ENCODE assay signal across 17 cellular contexts in the genomic region with DNA sequence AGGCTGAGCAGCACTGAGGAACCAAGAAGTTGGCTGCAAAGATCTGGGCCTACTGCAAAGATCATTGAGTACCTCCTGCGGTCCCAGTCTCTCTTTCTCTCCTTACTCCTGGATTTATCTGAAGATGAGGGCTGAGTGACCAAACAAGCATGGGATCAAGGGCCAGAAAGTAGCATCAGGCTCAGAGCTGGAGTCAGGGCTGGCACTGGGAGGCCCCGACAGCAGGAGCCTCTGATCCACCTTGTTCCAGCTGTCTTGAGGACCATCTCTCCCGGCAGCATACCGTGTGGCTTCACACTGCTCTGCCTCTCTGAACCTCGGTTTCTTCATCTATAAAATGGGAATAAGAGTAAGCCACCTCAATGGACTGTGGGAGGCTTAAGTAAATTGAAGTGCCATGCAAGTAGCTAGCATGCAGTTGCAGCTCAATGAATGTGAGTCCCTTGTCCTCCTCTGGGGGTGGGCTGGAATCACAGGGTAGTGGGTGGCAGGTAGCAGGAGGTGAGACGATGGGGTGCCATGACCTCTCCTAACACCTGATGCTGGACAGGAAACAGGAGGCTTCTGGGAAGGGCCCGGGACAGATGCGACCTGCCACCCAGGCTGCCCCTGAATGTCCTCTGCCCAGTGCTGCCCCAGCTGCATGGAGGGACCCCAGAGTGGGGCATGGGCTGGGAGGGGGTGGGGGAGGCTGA. TPM values are rescaled to one million over a fixed set of nuclear protein-coding genes. Genes with fewer than 3 reads are reported as not detected.
A peak's percentile ranks its signal among the peaks of the same experiment; 100 is the strongest.
DNase-seq lines count a peak whose midpoint lies in the region; ATAC-seq and TF ChIP-seq lines count a peak whose summit lies in the region.
"Had no signal": no experiment of that assay in that cellular context is flagged by ENCODE, and none has a peak within 500 bp of the region (broad histone marks: within the 10 kb centered on the region; RNA-seq: fewer than 3 reads in every experiment).

No MANE protein-coding gene starts in this region.

- H3K27ac ChIP-seq in BLaER1 treated with 17β-estradiol and CSF1 and Interleukin-3, amounts not matched to agents 10 nM and 100 nM = peak overlapping the region in 7 of 11 experiments; percentile 13 to 70 (median 44); a peak in 13 of 22 replicates
- H3K27ac ChIP-seq in IMR-90 (ENCODE audit: insufficient read depth, low read length) = no peak overlapping the region
- H3K27ac ChIP-seq in coronary artery = no peak overlapping the region
- no peak overlapping the region for H3K27ac ChIP-seq in neuronal stem cell (replicated peaks; ENCODE audit: low read length)
- no peak overlapping the region for H3K27ac ChIP-seq in SJCRH30
- H3K27ac ChIP-seq: esophagus muscularis mucosa, thyroid gland had no signal

- H4K5ac ChIP-seq in IMR-90 (ENCODE audit: low read depth, low read length) = no peak overlapping the region

- CTCF ChIA-PET in IMR-90 (lab: Yijun Ruan, JAX) = interaction anchor here (0.7 kb wide), 1 partner anchor 157 kb away, joined by 3 read pairs; no protein-coding TSS in a partner anchor

- H3K9me3 ChIP-seq in BLaER1 treated with 17β-estradiol and CSF1 and Interleukin-3, amounts not matched to agents 10 nM and 100 nM (replicated peaks in 1 of 11) = no peaks in the 10 kb centered on the region
- H3K9me3 ChIP-seq in IMR-90 (ENCODE audit: control insufficient read depth, insufficient read depth, low read length) (no peaks in the 10 kb centered on the region), neuronal stem cell (replicated peaks in 1 of 2; ENCODE audit: control insufficient read depth in 2 of 2, insufficient read depth in 1 of 2, low read depth in 1 of 2, low read length in 2 of 2) (no peaks in the 10 kb centered on the region), SJCRH30 (replicated peaks) (no peaks in the 10 kb centered on the region)
- H3K9me3 ChIP-seq: esophagus muscularis mucosa, mucosa of descending colon, thyroid gland had no signal

- peak overlapping the region; percentile 46 for H2BK120ac ChIP-seq in IMR-90 (ENCODE audit: low read depth, low read length)
- no peak overlapping the region for H2BK120ac ChIP-seq in neuronal stem cell (ENCODE audit: low read depth, low read length)

- BruUV-seq in IMR-90 (replicated peaks; lab: Mats Ljungman, UMichigan) = no TSS peak

- H3K36me3 ChIP-seq in BLaER1 treated with 17β-estradiol and CSF1 and Interleukin-3, amounts not matched to agents 10 nM and 100 nM = no peaks in the 10 kb centered on the region
- H3K36me3 ChIP-seq in IMR-90 (ENCODE audit: control insufficient read depth, insufficient read depth, low read length) (no peaks in the 10 kb centered on the region), neuronal stem cell (replicated peaks in 1 of 2; ENCODE audit: control insufficient read depth in 2 of 2, insufficient read depth in 2 of 2, low read length in 2 of 2) (no peaks in the 10 kb centered on the region), SJCRH30 (no peaks in the 10 kb centered on the region)
- H3K36me3 ChIP-seq: esophagus muscularis mucosa, thyroid gland had no signal

- H2AFZ ChIP-seq in IMR-90 (replicated peaks; ENCODE audit: low read length, poor library complexity) = peak overlapping the region; percentile 54
- no peak overlapping the region for H2AFZ ChIP-seq in neuronal stem cell (ENCODE audit: low read length)

- dilution Hi-C loops in IMR-90 (cut with HindIII; ENCODE audit: low sequenced_read_pairs, unreplicated experiment) = no loop called here

- H2BK12ac ChIP-seq in neuronal stem cell (ENCODE audit: low read length) = peak overlapping the region; percentile 86

- no peak overlapping the region for H2BK20ac ChIP-seq in IMR-90 (ENCODE audit: low read depth, low read length)

- TF ChIP-seq CTCF in IMR-90 (conservative IDR thresholded peaks at IDR 0.05; ENCODE audit: low read depth, low read length) = no peak
- no peak for TF ChIP-seq CTCF in coronary artery (IDR thresholded peaks at IDR 0.05)

- no peak for ATAC-seq in IMR-90 (ENCODE audit: low read depth)
- ATAC-seq in GM18520 (IDR thresholded peaks at IDR 0.05; ENCODE audit: unreplicated experiment) = no peak
- ATAC-seq: K562, left cardiac atrium, mucosa of descending colon had no signal

- H4K8ac ChIP-seq in IMR-90 (ENCODE audit: low read depth in 2 of 2, low read length in 2 of 2) (no peak overlapping the region), neuronal stem cell (ENCODE audit: low read depth, low read length) (no peak overlapping the region)

- intact Hi-C loops in IMR-90 (cut with micrococcal nuclease) = no loop called here

- no peak overlapping the region for H2BK15ac ChIP-seq in IMR-90 (ENCODE audit: low read depth, low read length)
- H2BK15ac ChIP-seq in neuronal stem cell (ENCODE audit: low read length) = no peak overlapping the region

- no peak for TF ChIP-seq POLR2A in IMR-90 (IDR thresholded peaks at IDR 0.05; ENCODE audit: low read depth, low read length)

- H2BK5ac ChIP-seq in IMR-90 (ENCODE audit: low read depth, low read length, poor library complexity, severe bottlenecking) = no peak overlapping the region
- no peak overlapping the region for H2BK5ac ChIP-seq in neuronal stem cell (ENCODE audit: low read length)

- H3K4me3 ChIP-seq in BLaER1 treated with 17β-estradiol and CSF1 and Interleukin-3, amounts not matched to agents 10 nM and 100 nM = peak overlapping the region in 3 of 10 experiments; percentile 1 to 19 (median 2); a peak in 1 of 20 replicates
- H3K4me3 ChIP-seq in IMR-90 (ENCODE audit: insufficient read depth, low read depth, low read length) (no peak overlapping the region), coronary artery (no peak overlapping the region), neuronal stem cell (ENCODE audit: low read length in 2 of 2) (no peak overlapping the region), SJCRH30 (no peak overlapping the region)
- H3K4me3 ChIP-seq: esophagus muscularis mucosa, K562, mucosa of descending colon, thyroid gland had no signal

- H4K20me1 ChIP-seq in BLaER1 treated with 17β-estradiol and CSF1 and Interleukin-3, amounts not matched to agents 10 nM and 100 nM = peaks cover 0 to 8% (median 0%) of the 10 kb centered on the region in 11 experiments; a peak in 3 of 22 replicates
- peaks cover 3% of the 10 kb centered on the region for H4K20me1 ChIP-seq in IMR-90 (ENCODE audit: insufficient read depth, low read length)

- H3K18ac ChIP-seq in IMR-90 (ENCODE audit: low read depth, low read length) (no peak overlapping the region), neuronal stem cell (ENCODE audit: low read length) (peak overlapping the region; percentile 41)

- no peak overlapping the region for H4K91ac ChIP-seq in IMR-90 (ENCODE audit: insufficient read depth, low read depth, low read length)
- no peak overlapping the region for H4K91ac ChIP-seq in neuronal stem cell (ENCODE audit: low read depth, low read length, poor library complexity)

- H3K9me1 ChIP-seq in IMR-90 (ENCODE audit: insufficient read depth, low read length) = peaks cover 10% of the 10 kb centered on the region

- peak overlapping the region in 6 of 11 experiments; percentile 0 to 51 (median 14); a peak in 7 of 22 replicates for H3K9ac ChIP-seq in BLaER1 treated with 17β-estradiol and CSF1 and Interleukin-3, amounts not matched to agents 10 nM and 100 nM
- H3K9ac ChIP-seq in IMR-90 (ENCODE audit: low read depth, low read length) (no peak overlapping the region), neuronal stem cell (ENCODE audit: low read depth, low read length, poor library complexity) (no peak overlapping the region)

- H3K4me2 ChIP-seq in BLaER1 treated with 17β-estradiol and CSF1 and Interleukin-3, amounts not matched to agents 10 nM and 100 nM = peak overlapping the region; percentile 80 to 95 (median 90)
- H3K4me2 ChIP-seq in IMR-90 (ENCODE audit: low read depth, low read length) (no peak overlapping the region), neuronal stem cell (ENCODE audit: insufficient read depth, low read length, poor library complexity, severe bottlenecking) (no peak overlapping the region)

- H2AK5ac ChIP-seq in IMR-90 (ENCODE audit: low read depth, low read length) = no peak overlapping the region
- H2AK5ac ChIP-seq in neuronal stem cell (ENCODE audit: low read depth, low read length) = peak overlapping the region; percentile 31

- no peak for TF ChIP-seq RAD21 in IMR-90 (IDR thresholded peaks at IDR 0.05; ENCODE audit: low read length)

- H3K27me3 ChIP-seq in BLaER1 treated with 17β-estradiol and CSF1 and Interleukin-3, amounts not matched to agents 10 nM and 100 nM = no peaks in the 10 kb centered on the region
- H3K27me3 ChIP-seq in IMR-90 (ENCODE audit: control insufficient read depth, insufficient read depth, low read length) (peaks cover 33% of the 10 kb centered on the region), neuronal stem cell (ENCODE audit: control insufficient read depth in 3 of 3, insufficient read depth in 3 of 3, low read depth in 1 of 3, low read length in 3 of 3) (peaks cover 0 to 30% (median 0%) of the 10 kb centered on the region in 3 experiments), SJCRH30 (peaks cover 32% of the 10 kb centered on the region)
- H3K27me3 ChIP-seq: esophagus muscularis mucosa, thyroid gland had no signal

- H2AK9ac ChIP-seq in IMR-90 (replicated peaks; ENCODE audit: low read depth, low read length, poor library complexity) = peak overlapping the region; percentile 55

- H3K4me1 ChIP-seq in BLaER1 treated with 17β-estradiol and CSF1 and Interleukin-3, amounts not matched to agents 10 nM and 100 nM = peaks cover 49 to 86% (median 78%) of the 10 kb centered on the region in 10 experiments
- H3K4me1 ChIP-seq in IMR-90 (ENCODE audit: control insufficient read depth, insufficient read depth, low read length) = peaks cover 18% of the 10 kb centered on the region
- H3K4me1 ChIP-seq in neuronal stem cell (ENCODE audit: control insufficient read depth in 2 of 2, insufficient read depth in 1 of 2, low read depth in 1 of 2, low read length in 2 of 2) = peaks cover 0 to 22% of the 10 kb centered on the region in 2 donors
- H3K4me1 ChIP-seq in SJCRH30 = no peaks in the 10 kb centered on the region

- in situ Hi-C loops in IMR-90 (cut with MboI; ENCODE audit: low sequenced_read_pairs) = no loop called here

- no peaks in the 10 kb centered on the region for H3K79me1 ChIP-seq in IMR-90 (ENCODE audit: low read depth in 1 of 2, low read length in 2 of 2)
- no peaks in the 10 kb centered on the region for H3K79me1 ChIP-seq in neuronal stem cell (ENCODE audit: low read depth, low read length)

- no peak overlapping the region for H3K56ac ChIP-seq in IMR-90 (ENCODE audit: extremely low read depth, insufficient read depth, low read length)

- WGBS in IMR-90 (ENCODE audit: extremely low coverage in 2 of 2, insufficient read length in 1 of 2), 2 experiments = 74% methylated on average over 3 of the region's 8 CpGs; no CpG with 5 or more reads in 1 of the 2 experiments
- no CpG with 5 or more reads among the region's 8 CpGs for WGBS in neuronal stem cell (ENCODE audit: extremely low coverage in 2 of 2, insufficient read length in 2 of 2, insufficient replicate concordance in 1 of 2), 2 donors

- POLR2A ChIA-PET in IMR-90 (lab: Charles Lee; ENCODE audit: unreplicated experiment) = no interaction called here

- peak overlapping the region; percentile 5; the same call in 1 of the 2 replicates for H3K4ac ChIP-seq in IMR-90 (ENCODE audit: low read depth, low read length)
- no peak overlapping the region for H3K4ac ChIP-seq in neuronal stem cell (ENCODE audit: low read length)

- H3K23ac ChIP-seq in IMR-90 (ENCODE audit: low read depth, low read length) (no peak overlapping the region), neuronal stem cell (ENCODE audit: low read depth, low read length, poor library complexity) (no peak overlapping the region)

- no peak for DNase-seq in IMR-90
- DNase-seq in coronary artery (ENCODE audit: low spot score) = peak; percentile 62
- DNase-seq in neuronal stem cell (ENCODE audit: low spot score) = no peak
- DNase-seq in occipital lobe (lab: John Stamatoyannopoulos, UW) = no peak
- DNase-seq in SJCRH30 = no peak
- DNase-seq: activated naive CD8-positive, alpha-beta T cell treated with anti-CD3 and anti-CD28 coated beads, Interleukin-2, amount 10 ng/mL, durations not matched to agents 7 days and 5 days; AML-193; left cardiac atrium; mucosa of descending colon; NCI-H2107; NCI-H526; SHP77 treated with DMSO at 0.1 percent for 48 hours; thyroid gland had no signal

- H3K14ac ChIP-seq in IMR-90 (replicated peaks; ENCODE audit: low read depth, low read length) = no peak overlapping the region
- no peak overlapping the region for H3K14ac ChIP-seq in neuronal stem cell (ENCODE audit: low read length)

RNA-seq across cellular contexts. Expression of a gene that starts 52.5 kb away (rescaled TPM):
- 1.7 and 2.2 TPM in 2 replicates for total RNA-seq in IMR-90 (2012; rRNA removed)
- 2.2 and 2.7 TPM in 2 replicates for polyA plus RNA-seq in IMR-90 (2012; rRNA removed)
- polyA plus RNA-seq in IMR-90 (2012; cell fraction: cytosol; rRNA removed) = 1.4 and 2.7 TPM in 2 replicates
- 4.6 and 5.9 TPM in 2 replicates for polyA plus RNA-seq in IMR-90 (2012; cell fraction: nucleus; rRNA removed; ENCODE audit: low replicate concordance)
- 2.6 TPM for polyA plus RNA-seq in neuronal stem cell (2013, experiment 1 of 2)
- polyA plus RNA-seq in neuronal stem cell (2013, experiment 2 of 2) = 2.5 TPM
- total RNA-seq in occipital lobe = 6.2 TPM
- total RNA-seq in SJCRH30 (2014; rRNA removed; shearing (Covaris generic)) = 13.1 and 14.7 TPM in 2 replicates

Comparison
In these comparisons a context has a peak if more than half of its experiments do, and no peak if none do; other contexts are left out.
1. H3K27ac ChIP-seq: peak in BLaER1 treated with 17β-estradiol and CSF1 and Interleukin-3, amounts not matched to agents 10 nM and 100 nM (7 of 11); none in IMR-90 (single experiment), coronary artery (0 of 2), neuronal stem cell (single experiment) and SJCRH30 (single experiment).
2. H3K4me2 ChIP-seq: peak in BLaER1 treated with 17β-estradiol and CSF1 and Interleukin-3, amounts not matched to agents 10 nM and 100 nM (11 of 11); none in IMR-90 (single experiment) and neuronal stem cell (single experiment).
3. H3K9ac ChIP-seq: peak in BLaER1 treated with 17β-estradiol and CSF1 and Interleukin-3, amounts not matched to agents 10 nM and 100 nM (6 of 11); none in IMR-90 (single experiment) and neuronal stem cell (single experiment).